1 cellular context compared by ENCODE assay signal in genomic region chr11:130002352-130002845, GRCh38.
TF ChIP-seq lines count a peak whose summit lies in the region.

A gene with protein sequence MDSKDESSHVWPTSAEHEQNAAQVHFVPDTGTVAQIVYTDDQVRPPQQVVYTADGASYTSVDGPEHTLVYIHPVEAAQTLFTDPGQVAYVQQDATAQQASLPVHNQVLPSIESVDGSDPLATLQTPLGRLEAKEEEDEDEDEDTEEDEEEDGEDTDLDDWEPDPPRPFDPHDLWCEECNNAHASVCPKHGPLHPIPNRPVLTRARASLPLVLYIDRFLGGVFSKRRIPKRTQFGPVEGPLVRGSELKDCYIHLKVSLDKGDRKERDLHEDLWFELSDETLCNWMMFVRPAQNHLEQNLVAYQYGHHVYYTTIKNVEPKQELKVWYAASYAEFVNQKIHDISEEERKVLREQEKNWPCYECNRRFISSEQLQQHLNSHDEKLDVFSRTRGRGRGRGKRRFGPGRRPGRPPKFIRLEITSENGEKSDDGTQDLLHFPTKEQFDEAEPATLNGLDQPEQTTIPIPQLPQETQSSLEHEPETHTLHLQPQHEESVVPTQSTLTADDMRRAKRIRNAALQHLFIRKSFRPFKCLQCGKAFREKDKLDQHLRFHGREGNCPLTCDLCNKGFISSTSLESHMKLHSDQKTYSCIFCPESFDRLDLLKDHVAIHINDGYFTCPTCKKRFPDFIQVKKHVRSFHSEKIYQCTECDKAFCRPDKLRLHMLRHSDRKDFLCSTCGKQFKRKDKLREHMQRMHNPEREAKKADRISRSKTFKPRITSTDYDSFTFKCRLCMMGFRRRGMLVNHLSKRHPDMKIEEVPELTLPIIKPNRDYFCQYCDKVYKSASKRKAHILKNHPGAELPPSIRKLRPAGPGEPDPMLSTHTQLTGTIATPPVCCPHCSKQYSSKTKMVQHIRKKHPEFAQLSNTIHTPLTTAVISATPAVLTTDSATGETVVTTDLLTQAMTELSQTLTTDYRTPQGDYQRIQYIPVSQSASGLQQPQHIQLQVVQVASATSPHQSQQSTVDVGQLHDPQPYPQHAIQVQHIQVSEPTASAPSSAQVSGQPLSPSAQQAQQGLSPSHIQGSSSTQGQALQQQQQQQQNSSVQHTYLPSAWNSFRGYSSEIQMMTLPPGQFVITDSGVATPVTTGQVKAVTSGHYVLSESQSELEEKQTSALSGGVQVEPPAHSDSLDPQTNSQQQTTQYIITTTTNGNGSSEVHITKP (minus strand): TSS chr11:130002835. CDS start chr11:129960964, 41,871 bp downstream.

TF ChIP-seq in K562, 482 proteins besides CTCF, POLR2A, EP300 and RAD21 (continued from another document and continues in another):
- TF ChIP-seq MAFF (IDR thresholded peaks at IDR 0.05; ENCODE audit: low read length): peak; percentile 38
- TF ChIP-seq KAT7 (CRISPR knock-in tag; IDR thresholded peaks at IDR 0.05; ENCODE audit: borderline replicate concordance): no peak
- no peak for TF ChIP-seq IRF1 (CRISPR knock-in tag; IDR thresholded peaks at IDR 0.05; ENCODE audit: borderline replicate concordance)
- no peak for TF ChIP-seq ZNF717 (CRISPR knock-in tag; IDR thresholded peaks at IDR 0.05)
- TF ChIP-seq, protein P1, sequence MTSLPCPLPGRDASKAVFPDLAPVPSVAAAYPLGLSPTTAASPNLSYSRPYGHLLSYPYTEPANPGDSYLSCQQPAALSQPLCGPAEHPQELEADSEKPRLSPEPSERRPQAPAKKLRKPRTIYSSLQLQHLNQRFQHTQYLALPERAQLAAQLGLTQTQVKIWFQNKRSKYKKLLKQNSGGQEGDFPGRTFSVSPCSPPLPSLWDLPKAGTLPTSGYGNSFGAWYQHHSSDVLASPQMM (CRISPR knock-in tag; IDR thresholded peaks at IDR 0.05): no peak
- peak; percentile 14 for TF ChIP-seq HDAC3 (IDR thresholded peaks at IDR 0.05; ENCODE audit: borderline replicate concordance, partially characterized antibody)
- no peak for TF ChIP-seq MCM7 (IDR thresholded peaks at IDR 0.05)
- TF ChIP-seq HLTF (IDR thresholded peaks at IDR 0.05): no peak
- TF ChIP-seq KDM1A (IDR thresholded peaks at IDR 0.05): no peak
- TF ChIP-seq BCLAF1 (IDR thresholded peaks at IDR 0.05; ENCODE audit: borderline replicate concordance in 1 of 2, control insufficient read depth in 1 of 2, low read depth in 2 of 2, low read length in 1 of 2): peak in 1 of 2 experiments; percentile 93; a peak in 2 of 4 replicates
- no peak for TF ChIP-seq ZNF696 (CRISPR knock-in tag; conservative IDR thresholded peaks at IDR 0.05)
- TF ChIP-seq, protein P2, sequence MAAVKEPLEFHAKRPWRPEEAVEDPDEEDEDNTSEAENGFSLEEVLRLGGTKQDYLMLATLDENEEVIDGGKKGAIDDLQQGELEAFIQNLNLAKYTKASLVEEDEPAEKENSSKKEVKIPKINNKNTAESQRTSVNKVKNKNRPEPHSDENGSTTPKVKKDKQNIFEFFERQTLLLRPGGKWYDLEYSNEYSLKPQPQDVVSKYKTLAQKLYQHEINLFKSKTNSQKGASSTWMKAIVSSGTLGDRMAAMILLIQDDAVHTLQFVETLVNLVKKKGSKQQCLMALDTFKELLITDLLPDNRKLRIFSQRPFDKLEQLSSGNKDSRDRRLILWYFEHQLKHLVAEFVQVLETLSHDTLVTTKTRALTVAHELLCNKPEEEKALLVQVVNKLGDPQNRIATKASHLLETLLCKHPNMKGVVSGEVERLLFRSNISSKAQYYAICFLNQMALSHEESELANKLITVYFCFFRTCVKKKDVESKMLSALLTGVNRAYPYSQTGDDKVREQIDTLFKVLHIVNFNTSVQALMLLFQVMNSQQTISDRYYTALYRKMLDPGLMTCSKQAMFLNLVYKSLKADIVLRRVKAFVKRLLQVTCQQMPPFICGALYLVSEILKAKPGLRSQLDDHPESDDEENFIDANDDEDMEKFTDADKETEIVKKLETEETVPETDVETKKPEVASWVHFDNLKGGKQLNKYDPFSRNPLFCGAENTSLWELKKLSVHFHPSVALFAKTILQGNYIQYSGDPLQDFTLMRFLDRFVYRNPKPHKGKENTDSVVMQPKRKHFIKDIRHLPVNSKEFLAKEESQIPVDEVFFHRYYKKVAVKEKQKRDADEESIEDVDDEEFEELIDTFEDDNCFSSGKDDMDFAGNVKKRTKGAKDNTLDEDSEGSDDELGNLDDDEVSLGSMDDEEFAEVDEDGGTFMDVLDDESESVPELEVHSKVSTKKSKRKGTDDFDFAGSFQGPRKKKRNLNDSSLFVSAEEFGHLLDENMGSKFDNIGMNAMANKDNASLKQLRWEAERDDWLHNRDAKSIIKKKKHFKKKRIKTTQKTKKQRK (IDR thresholded peaks at IDR 0.05; ENCODE audit: borderline replicate concordance, low read depth, low read length): no peak
- TF ChIP-seq PATZ1 (CRISPR knock-in tag; IDR thresholded peaks at IDR 0.05; ENCODE audit: borderline replicate concordance): no peak
- TF ChIP-seq, protein P3, sequence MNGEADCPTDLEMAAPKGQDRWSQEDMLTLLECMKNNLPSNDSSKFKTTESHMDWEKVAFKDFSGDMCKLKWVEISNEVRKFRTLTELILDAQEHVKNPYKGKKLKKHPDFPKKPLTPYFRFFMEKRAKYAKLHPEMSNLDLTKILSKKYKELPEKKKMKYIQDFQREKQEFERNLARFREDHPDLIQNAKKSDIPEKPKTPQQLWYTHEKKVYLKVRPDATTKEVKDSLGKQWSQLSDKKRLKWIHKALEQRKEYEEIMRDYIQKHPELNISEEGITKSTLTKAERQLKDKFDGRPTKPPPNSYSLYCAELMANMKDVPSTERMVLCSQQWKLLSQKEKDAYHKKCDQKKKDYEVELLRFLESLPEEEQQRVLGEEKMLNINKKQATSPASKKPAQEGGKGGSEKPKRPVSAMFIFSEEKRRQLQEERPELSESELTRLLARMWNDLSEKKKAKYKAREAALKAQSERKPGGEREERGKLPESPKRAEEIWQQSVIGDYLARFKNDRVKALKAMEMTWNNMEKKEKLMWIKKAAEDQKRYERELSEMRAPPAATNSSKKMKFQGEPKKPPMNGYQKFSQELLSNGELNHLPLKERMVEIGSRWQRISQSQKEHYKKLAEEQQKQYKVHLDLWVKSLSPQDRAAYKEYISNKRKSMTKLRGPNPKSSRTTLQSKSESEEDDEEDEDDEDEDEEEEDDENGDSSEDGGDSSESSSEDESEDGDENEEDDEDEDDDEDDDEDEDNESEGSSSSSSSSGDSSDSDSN (IDR thresholded peaks at IDR 0.05; ENCODE audit: borderline replicate concordance in 1 of 2, low read depth in 2 of 2, low read length in 2 of 2): peak; percentile 49 to 68; a peak in 2 of 4 replicates
- no peak for TF ChIP-seq ZNF644 (tag; IDR thresholded peaks at IDR 0.05; ENCODE audit: low read depth)
- no peak for TF ChIP-seq SRF (CRISPR knock-in tag; IDR thresholded peaks at IDR 0.05)
- TF ChIP-seq MYC (IDR thresholded peaks at IDR 0.05; ENCODE audit: low read depth, low read length): peak; percentile 67; the same call in 1 of the 2 replicates
- TF ChIP-seq MYC (CRISPR knock-in tag; IDR thresholded peaks at IDR 0.05; ENCODE audit: borderline replicate concordance, low read depth): no peak
- no peak; the same call in 1 of the 2 replicates for TF ChIP-seq TFAP4 (CRISPR knock-in tag; IDR thresholded peaks at IDR 0.05; ENCODE audit: borderline replicate concordance)
- TF ChIP-seq ZNF444 (CRISPR knock-in tag; IDR thresholded peaks at IDR 0.05): no peak
- no peak for TF ChIP-seq NR1H2 (CRISPR knock-in tag; IDR thresholded peaks at IDR 0.05)
- no peak for TF ChIP-seq ZNF668 (CRISPR knock-in tag; IDR thresholded peaks at IDR 0.05)
- TF ChIP-seq U2AF1 (optimal IDR thresholded peaks at IDR 0.05; ENCODE audit: low read depth, low read length): no peak
- no peak; the same call in 1 of the 2 replicates for TF ChIP-seq POLR2H (tag; IDR thresholded peaks at IDR 0.05; ENCODE audit: low read depth)
- no peak; the same call in 1 of the 2 replicates for TF ChIP-seq NFE2 (IDR thresholded peaks at IDR 0.05; ENCODE audit: low read depth)
- no peak for TF ChIP-seq TCFL5 (CRISPR knock-in tag; conservative IDR thresholded peaks at IDR 0.05)
- TF ChIP-seq RNF2 (IDR thresholded peaks at IDR 0.05): 0 out of 2 replicates have a peak, but pooled peaks have one; percentile 35
- TF ChIP-seq ATF1 (CRISPR knock-in tag; IDR thresholded peaks at IDR 0.05): no peak
- TF ChIP-seq ATF1 (tag; IDR thresholded peaks at IDR 0.05): no peak
- no peak for TF ChIP-seq FUS (optimal IDR thresholded peaks at IDR 0.05; ENCODE audit: low read depth, low read length)
- TF ChIP-seq CREB5 (CRISPR knock-in tag; IDR thresholded peaks at IDR 0.05): no peak
- no peak for TF ChIP-seq BRCA1 (IDR thresholded peaks at IDR 0.05)
- no peak for TF ChIP-seq BRCA1 (CRISPR knock-in tag; IDR thresholded peaks at IDR 0.05)
- TF ChIP-seq TAF1 (IDR thresholded peaks at IDR 0.05; ENCODE audit: control insufficient read depth, extremely low read depth, insufficient read depth, low read length, severe bottlenecking): peak; percentile 83
- TF ChIP-seq RBM17 (IDR thresholded peaks at IDR 0.05; ENCODE audit: borderline replicate concordance, low read depth, low read length): no peak
- TF ChIP-seq RB1 (IDR thresholded peaks at IDR 0.05; ENCODE audit: low read depth): peak; percentile 26; the same call in 1 of the 2 replicates
- no peak for TF ChIP-seq ZNF212 (CRISPR knock-in tag; IDR thresholded peaks at IDR 0.05)
- TF ChIP-seq ESRRA (IDR thresholded peaks at IDR 0.05; ENCODE audit: borderline replicate concordance, low read depth): 0 out of 2 replicates have a peak, but pooled peaks have one; percentile 34
- peak; percentile 44; the same call in 1 of the 2 replicates for TF ChIP-seq NBN (IDR thresholded peaks at IDR 0.05; ENCODE audit: low read depth)
- peak; percentile 20; the same call in 1 of the 2 replicates for TF ChIP-seq TEAD4 (IDR thresholded peaks at IDR 0.05; ENCODE audit: low read length)
- TF ChIP-seq TEAD4 (CRISPR knock-in tag; IDR thresholded peaks at IDR 0.05; ENCODE audit: borderline replicate concordance): no peak
- TF ChIP-seq PHF8 (IDR thresholded peaks at IDR 0.05; ENCODE audit: borderline replicate concordance, low read length): peak; percentile 67; the same call in 1 of the 2 replicates
- TF ChIP-seq ZNF12 (CRISPR knock-in tag; IDR thresholded peaks at IDR 0.05): no peak
